Comparison of ENCODE assay signal across 8 cellular contexts in the genomic region with DNA sequence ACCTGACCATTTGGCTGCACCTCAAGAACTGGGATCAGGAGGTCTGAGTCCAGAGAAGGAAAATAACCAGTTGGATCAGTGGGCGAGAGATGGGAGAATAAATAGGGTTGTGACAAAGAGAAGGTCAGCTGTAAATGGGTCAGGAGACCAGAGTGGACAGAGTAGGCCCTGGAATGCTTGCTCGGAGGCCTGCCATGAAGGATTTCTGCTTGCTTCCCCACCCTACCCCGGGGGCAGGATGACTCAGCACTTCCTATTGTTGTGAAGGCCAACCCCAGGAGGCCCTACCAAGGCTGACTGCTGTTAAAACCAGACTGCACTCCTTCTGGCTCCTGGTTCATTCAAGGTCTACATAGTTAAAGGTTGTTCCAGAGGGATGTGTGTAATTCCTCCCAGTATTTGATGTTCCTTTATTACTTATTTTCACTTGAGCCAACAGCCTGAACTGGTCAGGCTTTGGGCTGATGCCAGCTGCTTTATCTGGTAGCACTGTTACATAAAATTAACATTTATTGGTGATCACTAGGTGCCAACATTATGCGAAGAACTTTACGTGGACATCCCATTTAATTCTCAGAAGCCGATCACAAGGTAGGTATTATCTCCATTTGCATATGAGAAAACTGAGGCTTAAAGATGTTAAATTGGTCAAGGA. TPM values are rescaled to one million over a fixed set of nuclear protein-coding genes. Genes with fewer than 3 reads are reported as not detected.
DNase-seq lines count a peak whose midpoint lies in the region; ATAC-seq and TF ChIP-seq lines count a peak whose summit lies in the region.

No MANE protein-coding gene starts in this region.

- H3K27ac ChIP-seq in coronary artery (peak overlapping the region in 1 of 2 donors; percentile 6), right lobe of liver (no peak overlapping the region)

- intact Hi-C loops in right lobe of liver (cut with DNase I) = no loop called here

- H3K9me3 ChIP-seq in right lobe of liver = no peaks in the 10 kb centered on the region

- DNase-seq in activated CD4-positive, alpha-beta T cell treated with anti-CD3 and anti-CD28 coated beads for 48 hours = peak; percentile 32
- no peak for DNase-seq in activated CD4-positive, alpha-beta T cell treated with anti-CD3 and anti-CD28 coated beads for 1 hour
- peak; percentile 76 for DNase-seq in coronary artery (ENCODE audit: low spot score)
- DNase-seq in right lobe of liver = peak; percentile 40 to 55 (median 55)
- peak; percentile 91 for DNase-seq in stromal cell of bone marrow (ENCODE audit: low read depth)
- no peak for DNase-seq in superior temporal gyrus (ENCODE audit: extremely low spot score)

- no peak for TF ChIP-seq CTCF in coronary artery (IDR thresholded peaks at IDR 0.05)
- TF ChIP-seq CTCF in right lobe of liver (IDR thresholded peaks at IDR 0.05) = no peak

- ATAC-seq in HG03432 (IDR thresholded peaks at IDR 0.05; ENCODE audit: unreplicated experiment) (peak; percentile 70), right lobe of liver (peak; percentile 56 to 66 (median 60))

- TF ChIP-seq POLR2A in Raji (IDR thresholded peaks at IDR 0.05; ENCODE audit: insufficient read depth, low read depth, low read length) (peak; percentile 30; the same call in 1 of the 2 replicates), right lobe of liver (IDR thresholded peaks at IDR 0.05) (no peak)

- H3K4me3 ChIP-seq in coronary artery = no peak overlapping the region
- H3K4me3 ChIP-seq in right lobe of liver = no peak overlapping the region

- WGBS in right lobe of liver (ENCODE audit: insufficient coverage, low coverage, low lambda C conversion rate, missing lambda C conversion rate) = 82% methylated on average over 4 of the region's 6 CpGs

- no peaks in the 10 kb centered on the region for H3K27me3 ChIP-seq in right lobe of liver

- no peaks in the 10 kb centered on the region for H3K36me3 ChIP-seq in right lobe of liver

- H3K4me1 ChIP-seq in right lobe of liver = peaks cover 0 to 8% (median 0%) of the 10 kb centered on the region in 4 donors

RNA-seq across cellular contexts. Expression of gene IFRD1, which starts 27.3 kb away (rescaled TPM):
- 10 to 100 TPM; 19.0 to 34.7 (median 28.2) TPM for total RNA-seq in right lobe of liver

RNA-seq across cellular contexts. Expression of gene LSMEM1, which starts 57.8 kb away (rescaled TPM):
- total RNA-seq in right lobe of liver = 1 to 10 TPM in 5 of 6 experiments, under 1 TPM in 1; 0.81 to 5.0 (median 2.4) TPM

Comparison
In these comparisons a context has a peak if more than half of its experiments do, and no peak if none do; other contexts are left out.
1. DNase-seq: peak in activated CD4-positive, alpha-beta T cell treated with anti-CD3 and anti-CD28 coated beads for 48 hours (single experiment), coronary artery (single experiment), right lobe of liver (3 of 3) and stromal cell of bone marrow (single experiment); none in activated CD4-positive, alpha-beta T cell treated with anti-CD3 and anti-CD28 coated beads for 1 hour (single experiment) and superior temporal gyrus (single experiment).